8 cellular contexts compared by ENCODE assay signal in genomic region chr12:8045952-8046944, GRCh38. TPM values are rescaled to one million over a fixed set of nuclear protein-coding genes. Genes with fewer than 3 reads are reported as not detected.
DNase-seq lines count a peak whose midpoint lies in the region; ATAC-seq and TF ChIP-seq lines count a peak whose summit lies in the region.

No MANE protein-coding gene starts in this region.

- no peak overlapping the region for H3K4me2 ChIP-seq in trophoblast cell (ENCODE audit: low read length)

- intact Hi-C loops in activated naive CD4-positive, alpha-beta T cell treated with anti-CD3 and anti-CD28 coated beads for 36 hours (cut with micrococcal nuclease) = loop anchor here (1.0 kb wide), 1 partner anchor 32 kb away; no protein-coding TSS in a partner anchor

- WGBS in trophoblast cell (ENCODE audit: extremely low coverage, insufficient coverage, insufficient read length) = 100% methylated on average over 1 of the region's 8 CpGs

- DNase-seq in GDM1 (lab: John Stamatoyannopoulos, UW) = peak; percentile 39
- peak; percentile 41 for DNase-seq in LNCaP clone FGC (ENCODE audit: low read depth)
- peak; percentile 37 for DNase-seq in SK-N-MC (ENCODE audit: low read depth, low spot score)
- DNase-seq in activated naive CD4-positive, alpha-beta T cell treated with anti-CD3 and anti-CD28 coated beads for 36 hours = peak; percentile 91
- DNase-seq in glomerular visceral epithelial cell (ENCODE audit: extremely low spot score) = peak; percentile 70
- DNase-seq in trophoblast cell = peak; percentile 66 to 85
- DNase-seq in ureter (ENCODE audit: low spot score) = peak; percentile 79

- H3K9ac ChIP-seq in SK-N-MC (ENCODE audit: insufficient read length) (no peak overlapping the region), trophoblast cell (ENCODE audit: low read length) (no peak overlapping the region)

- no peak overlapping the region for H4K8ac ChIP-seq in trophoblast cell (ENCODE audit: low read depth, low read length)

- no peaks in the 10 kb centered on the region for H3K27me3 ChIP-seq in trophoblast cell (ENCODE audit: insufficient read depth, low read length)

- no peak overlapping the region for H2AK5ac ChIP-seq in trophoblast cell (ENCODE audit: low read length)

- H4K91ac ChIP-seq in trophoblast cell (ENCODE audit: low read depth, low read length) = no peak overlapping the region

- H3K18ac ChIP-seq in trophoblast cell (ENCODE audit: low read length) = no peak overlapping the region

- H2BK12ac ChIP-seq in trophoblast cell (ENCODE audit: low read length) = no peak overlapping the region

- H3K14ac ChIP-seq in trophoblast cell (ENCODE audit: low read length) = no peak overlapping the region

- H3K4me1 Mint-ChIP-seq in activated naive CD4-positive, alpha-beta T cell treated with anti-CD3 and anti-CD28 coated beads for 36 hours (ENCODE audit: low read depth) = peaks cover 18% of the 10 kb centered on the region

- no peak overlapping the region for H3K4ac ChIP-seq in trophoblast cell (ENCODE audit: low read depth, low read length)

- CTCF ChIA-PET in activated naive CD4-positive, alpha-beta T cell treated with anti-CD3 and anti-CD28 coated beads for 36 hours (lab: Charles Lee) = interaction anchor here (0.5 to 10.7 kb wide), 15 partner anchors 8 to 187 kb away, joined by 3 to 205 read pairs (median 4); partner anchors contain the start of genes C3AR1, FOXJ2 and NECAP1

- H3K36me3 Mint-ChIP-seq in activated naive CD4-positive, alpha-beta T cell treated with anti-CD3 and anti-CD28 coated beads for 36 hours (ENCODE audit: low read depth) = peaks cover 53% of the 10 kb centered on the region

- H3K27ac ChIP-seq in SK-N-MC = no peak overlapping the region
- no peak overlapping the region for H3K27ac ChIP-seq in trophoblast cell (ENCODE audit: low read depth, low read length)

- H4K12ac ChIP-seq in trophoblast cell (ENCODE audit: low read depth, low read length) = no peak overlapping the region

- TF ChIP-seq CTCF in LNCaP clone FGC (IDR thresholded peaks at IDR 0.05; ENCODE audit: control insufficient read depth, extremely low read depth, insufficient read depth) = peak; percentile 87

- H2BK5ac ChIP-seq in trophoblast cell (ENCODE audit: low read depth, low read length, poor library complexity) = no peak overlapping the region

- H2BK120ac ChIP-seq in trophoblast cell (ENCODE audit: insufficient read depth, low read length, poor library complexity) = no peak overlapping the region

- no peak overlapping the region for H3K4me3 Mint-ChIP-seq in activated naive CD4-positive, alpha-beta T cell treated with anti-CD3 and anti-CD28 coated beads for 36 hours

- no peak overlapping the region for H2AFZ ChIP-seq in trophoblast cell (ENCODE audit: insufficient read depth, low read length, poor library complexity)

- ATAC-seq in GM21576 (IDR thresholded peaks at IDR 0.05; ENCODE audit: unreplicated experiment) = no peak

- no peaks in the 10 kb centered on the region for H3K79me1 ChIP-seq in trophoblast cell (ENCODE audit: low read length)

- no peaks in the 10 kb centered on the region for H3K4me1 ChIP-seq in trophoblast cell (ENCODE audit: control insufficient read depth in 1 of 2, insufficient read depth in 2 of 2, low read length in 2 of 2)

- H3K4me3 ChIP-seq in LNCaP clone FGC (ENCODE audit: low read depth, low read length) (no peak overlapping the region), SK-N-MC (no peak overlapping the region), trophoblast cell (ENCODE audit: low read depth, low read length) (no peak overlapping the region)

- H3K27me3 Mint-ChIP-seq in activated naive CD4-positive, alpha-beta T cell treated with anti-CD3 and anti-CD28 coated beads for 36 hours (ENCODE audit: low read depth) = no peaks in the 10 kb centered on the region

- no peak overlapping the region for H3K27ac Mint-ChIP-seq in activated naive CD4-positive, alpha-beta T cell treated with anti-CD3 and anti-CD28 coated beads for 36 hours

- no peaks in the 10 kb centered on the region for H3K79me2 ChIP-seq in trophoblast cell (ENCODE audit: control insufficient read depth, insufficient read depth, low read length, poor library complexity)

- H3K36me3 ChIP-seq in SK-N-MC (ENCODE audit: insufficient read depth, low read length) (peaks cover 11% of the 10 kb centered on the region; the same call in 1 of the 2 replicates), trophoblast cell (ENCODE audit: control insufficient read depth in 1 of 2, insufficient read depth in 2 of 2, low read length in 2 of 2) (peaks cover 44 to 56% of the 10 kb centered on the region in 2 experiments)

- H3K23ac ChIP-seq in trophoblast cell (ENCODE audit: low read length) = no peak overlapping the region

- H3K9me3 Mint-ChIP-seq in activated naive CD4-positive, alpha-beta T cell treated with anti-CD3 and anti-CD28 coated beads for 36 hours = no peaks in the 10 kb centered on the region

- H3K9me3 ChIP-seq in SK-N-MC (ENCODE audit: low read depth, low read length) (no peaks in the 10 kb centered on the region), trophoblast cell (ENCODE audit: insufficient read depth, low read depth, low read length) (no peaks in the 10 kb centered on the region)

RNA-seq across cellular contexts. Expression of gene FOXJ2, which starts 13.7 kb away (rescaled TPM):
- 10 to 100 TPM; 17.6 to 17.7 TPM for total RNA-seq in activated naive CD4-positive, alpha-beta T cell treated with anti-CD3 and anti-CD28 coated beads for 36 hours
- 22.7 TPM in 2 replicates for polyA plus RNA-seq in trophoblast cell (2013)
- 21.1 TPM for total RNA-seq in ureter

RNA-seq across cellular contexts. Expression of gene C3AR1, which starts 19.9 kb away (rescaled TPM):
- under 1 TPM; 0.21 to 0.25 TPM for total RNA-seq in activated naive CD4-positive, alpha-beta T cell treated with anti-CD3 and anti-CD28 coated beads for 36 hours
- polyA plus RNA-seq in trophoblast cell (2013) = 0.10 TPM in 2 replicates
- total RNA-seq in ureter = 4.6 TPM

RNA-seq across cellular contexts. Expression of gene NECAP1, which starts 35.8 kb away (rescaled TPM):
- total RNA-seq in activated naive CD4-positive, alpha-beta T cell treated with anti-CD3 and anti-CD28 coated beads for 36 hours = 10 to 100 TPM; 30.2 to 32.0 TPM
- polyA plus RNA-seq in trophoblast cell (2013) = 14.5 and 14.9 TPM in 2 replicates
- 32.5 TPM for total RNA-seq in ureter

Comparison
In these comparisons a context has a peak if more than half of its experiments do, and no peak if none do; other contexts are left out.
1. DNase-seq: peak in every context shown above with its lines; median percentile 91 in activated naive CD4-positive, alpha-beta T cell treated with anti-CD3 and anti-CD28 coated beads for 36 hours; 79 in ureter; 76 in trophoblast cell; 70 in glomerular visceral epithelial cell; 41 in LNCaP clone FGC; 39 in GDM1; 37 in SK-N-MC.